21 cellular contexts compared by ENCODE assay signal in genomic region chr2:535222-535621, GRCh38.
DNase-seq lines count a peak whose midpoint lies in the region; ATAC-seq and TF ChIP-seq lines count a peak whose summit lies in the region.
"Had no signal": no experiment of that assay in that cellular context is flagged by ENCODE, and none has a peak within 500 bp of the region (broad histone marks: within the 10 kb centered on the region; RNA-seq: fewer than 3 reads in every experiment).

No MANE protein-coding gene starts in this region.

- no peak overlapping the region for H3K4me2 ChIP-seq in GM23338

- H3K27ac Mint-ChIP-seq in GM23338 = no peak overlapping the region
- no peak overlapping the region for H3K27ac Mint-ChIP-seq in T-cell
- H3K27ac Mint-ChIP-seq: activated CD4-positive, alpha-beta T cell treated with anti-CD3 and anti-CD28 coated beads, Interleukin-2, amount 10 ng/mL, durations not matched to agents 24 days and 14 days; naive B cell had no signal

- no peaks in the 10 kb centered on the region for H3K9me2 ChIP-seq in GM23338 (ENCODE audit: insufficient read depth)

- H3K4me3 ChIP-seq in GM23338 = no peak overlapping the region
- no peak overlapping the region for H3K4me3 ChIP-seq in ascending aorta
- H3K4me3 ChIP-seq: colonic mucosa, lung had no signal

- H3K27me3 Mint-ChIP-seq in GM23338 (ENCODE audit: insufficient read depth, low read depth, poor library complexity) (peaks cover 2% of the 10 kb centered on the region), T-cell (peaks cover 16 to 27% of the 10 kb centered on the region in 2 donors)

- CTCF ChIA-PET in RWPE1 (lab: Yijun Ruan, JAX) = no interaction called here
- CTCF ChIA-PET in T-cell (lab: Charles Lee) = no interaction called here

- H3K4me1 Mint-ChIP-seq in GM23338 (no peaks in the 10 kb centered on the region), T-cell (no peaks in the 10 kb centered on the region)
- H3K4me1 Mint-ChIP-seq: activated CD4-positive, alpha-beta T cell treated with anti-CD3 and anti-CD28 coated beads, Interleukin-2, amount 10 ng/mL, durations not matched to agents 24 days and 14 days; naive B cell had no signal

- no peak overlapping the region for H3K27ac ChIP-seq in GM23338 (ENCODE audit: low read depth)
- no peak overlapping the region for H3K27ac ChIP-seq in RWPE1
- H3K27ac ChIP-seq in foreskin keratinocyte = no peak overlapping the region
- H3K27ac ChIP-seq in ascending aorta = no peak overlapping the region
- H3K27ac ChIP-seq: colonic mucosa had no signal

- H3K36me3 ChIP-seq in GM23338 (ENCODE audit: insufficient read depth) = no peaks in the 10 kb centered on the region; the same call in 1 of the 2 replicates
- no peaks in the 10 kb centered on the region for H3K36me3 ChIP-seq in ascending aorta
- H3K36me3 ChIP-seq: colonic mucosa had no signal

- no peaks in the 10 kb centered on the region for H3F3A ChIP-seq in GM23338 (replicated peaks; ENCODE audit: low read depth)

- peaks cover 13% of the 10 kb centered on the region; the same call in 2 of the 3 replicates for H3K9me3 Mint-ChIP-seq in GM23338
- peaks cover 5 to 17% (median 5%) of the 10 kb centered on the region in 3 donors for H3K9me3 Mint-ChIP-seq in T-cell

- intact Hi-C loops in ascending aorta (cut with DNase I) = no loop called here

- H3K4me1 ChIP-seq in GM23338 (ENCODE audit: insufficient read depth) = no peaks in the 10 kb centered on the region
- H3K4me1 ChIP-seq in foreskin keratinocyte = no peaks in the 10 kb centered on the region
- H3K4me1 ChIP-seq in ascending aorta = no peaks in the 10 kb centered on the region
- H3K4me1 ChIP-seq: colonic mucosa had no signal

- POLR2A ChIA-PET in RWPE1 (lab: Yijun Ruan, JAX; ENCODE audit: low non-redundant PET) = no interaction called here
- POLR2A ChIA-PET in T-cell (lab: Charles Lee) = no interaction called here

- H4K20me1 ChIP-seq in GM23338 (replicated peaks; ENCODE audit: insufficient read depth) = no peaks in the 10 kb centered on the region

- H3K9me3 ChIP-seq in ascending aorta = peaks cover 0 to 1% of the 10 kb centered on the region in 2 donors
- H3K9me3 ChIP-seq: colonic mucosa had no signal

- ATAC-seq in GM23338 = no peak
- ATAC-seq in foreskin keratinocyte = peak; percentile 41
- ATAC-seq in T-cell (replicated peaks in 1 of 4) = no peak
- no peak for ATAC-seq in HG02938 (IDR thresholded peaks at IDR 0.05; ENCODE audit: unreplicated experiment)
- no peak for ATAC-seq in GM21360 (IDR thresholded peaks at IDR 0.05; ENCODE audit: unreplicated experiment)

- H3K79me2 ChIP-seq in GM23338 (replicated peaks; ENCODE audit: insufficient read depth) = no peaks in the 10 kb centered on the region

- peak; percentile 31 for TF ChIP-seq CTCF in AG09319 (IDR thresholded peaks at IDR 0.05; ENCODE audit: low read depth, low read length)
- TF ChIP-seq CTCF in GM23338 (conservative IDR thresholded peaks at IDR 0.05; ENCODE audit: low read depth in 2 of 2) = peak; percentile 13 to 49; a peak in 1 of 4 replicates
- no peak for TF ChIP-seq CTCF in RWPE1 (conservative IDR thresholded peaks at IDR 0.05; ENCODE audit: low read depth)
- peak; percentile 45 for TF ChIP-seq CTCF in foreskin keratinocyte (conservative IDR thresholded peaks at IDR 0.05)
- TF ChIP-seq CTCF in ascending aorta (IDR thresholded peaks at IDR 0.05) = no peak

- H2AFZ ChIP-seq in GM23338 = no peak overlapping the region

- no peak overlapping the region for H3K4me3 Mint-ChIP-seq in GM23338
- no peak overlapping the region for H3K4me3 Mint-ChIP-seq in T-cell
- H3K4me3 Mint-ChIP-seq: activated CD4-positive, alpha-beta T cell treated with anti-CD3 and anti-CD28 coated beads, Interleukin-2, amount 10 ng/mL, durations not matched to agents 24 days and 14 days; naive B cell had no signal

- no peaks in the 10 kb centered on the region for H3K27me3 ChIP-seq in GM23338 (ENCODE audit: insufficient read depth)
- no peaks in the 10 kb centered on the region for H3K27me3 ChIP-seq in foreskin keratinocyte
- H3K27me3 ChIP-seq in ascending aorta = no peaks in the 10 kb centered on the region
- H3K27me3 ChIP-seq: colonic mucosa had no signal

- DNase-seq in AG09319 (ENCODE audit: extremely low read depth, low read depth) (no peak), GM23338 (ENCODE audit: low spot score) (no peak), RWPE1 (ENCODE audit: low spot score) (peak; percentile 36), foreskin keratinocyte (no peak), ascending aorta (ENCODE audit: low spot score in 2 of 2) (no peak), T-cell (no peak)
- DNase-seq: activated CD4-positive, alpha-beta T cell treated with anti-CD3 and anti-CD28 coated beads, Interleukin-2, amount 10 ng/mL, durations not matched to agents 24 days and 14 days; activated CD8-positive, alpha-beta memory T cell treated with anti-CD3 and anti-CD28 coated beads, Interleukin-2, amount 50 U/mL, for 4 hours; activated gamma-delta T cell; anterior cingulate cortex; colonic mucosa; GF-D8; HCEC 1CT; naive B cell; NCI-H187 treated with DMSO at 0.1 percent for 48 hours; NCI-H510A treated with DMSO at 0.1 percent for 48 hours; stimulated activated CD4-positive, alpha-beta T cell treated with anti-CD3 and anti-CD28 coated beads, Interleukin-2, amount 100 ng/mL, for 48 hours; substantia nigra had no signal

- no peaks in the 10 kb centered on the region for H3K36me3 Mint-ChIP-seq in GM23338 (ENCODE audit: low read depth)
- H3K36me3 Mint-ChIP-seq in T-cell = no peaks in the 10 kb centered on the region

TF ChIP-seq in GM23338, 12 proteins besides CTCF, POLR2A, EP300 and RAD21:
- TF ChIP-seq ZNF331 (CRISPR knock-in tag; IDR thresholded peaks at IDR 0.05; ENCODE audit: low read depth) (no peak), STAT1 (IDR thresholded peaks at IDR 0.05; ENCODE audit: unreplicated experiment) (no peak), POLR2AphosphoS5 (IDR thresholded peaks at IDR 0.05; ENCODE audit: low read depth) (no peak), REST (IDR thresholded peaks at IDR 0.05; ENCODE audit: unreplicated experiment) (no peak), NANOG (IDR thresholded peaks at IDR 0.05; ENCODE audit: borderline replicate concordance) (no peak), ZNF114 (CRISPR knock-in tag; IDR thresholded peaks at IDR 0.05) (no peak), EZH2phosphoT487 (IDR thresholded peaks at IDR 0.05; ENCODE audit: unreplicated experiment) (no peak), ETS1 (IDR thresholded peaks at IDR 0.05) (no peak)
TF ChIP-seq in GM23338: peak in this region for 0.

Comparison
In these comparisons a context has a peak if more than half of its experiments do, and no peak if none do; other contexts are left out.
1. CTCF ChIP-seq: peak in AG09319 (single experiment), GM23338 (2 of 2) and foreskin keratinocyte (single experiment); none in RWPE1 (single experiment) and ascending aorta (0 of 3).